In genomic region chr6:127641905-127642304, GRCh38 we compare ENCODE assay signal across 8 cellular contexts.
DNase-seq lines count a peak whose midpoint lies in the region; ATAC-seq and TF ChIP-seq lines count a peak whose summit lies in the region.

No MANE protein-coding gene starts in this region.

- 30% methylated on average over 7 of the region's 7 CpGs for WGBS in liver

- H3K36me3 Mint-ChIP-seq in MCF 10A (ENCODE audit: insufficient read depth, unreplicated experiment) = no peaks in the 10 kb centered on the region

- no peak overlapping the region for H3K4me3 ChIP-seq in liver (ENCODE audit: low read depth in 1 of 3, low read length in 3 of 3)

- DNase-seq in NCI-H526 (lab: John Stamatoyannopoulos, UW) = peak; percentile 2 to 66
- DNase-seq in MCF 10A (ENCODE audit: unreplicated experiment) = peak; percentile 55
- DNase-seq in NK-92 (lab: John Stamatoyannopoulos, UW; ENCODE audit: unreplicated experiment) = no peak

- POLR2A ChIA-PET in MCF 10A (lab: Yijun Ruan, JAX) = no interaction called here

- BruUV-seq in MCF 10A (replicated peaks; lab: Mats Ljungman, UMichigan) = no TSS peak

- no peaks in the 10 kb centered on the region for H3K9me3 ChIP-seq in liver (ENCODE audit: control insufficient read depth in 4 of 4, low read length in 3 of 4)

- CTCF ChIA-PET in MCF 10A (lab: Yijun Ruan, JAX) = interaction anchor here (0.5 to 5.0 kb wide), 33 partner anchors 9 to 755 kb away, joined by 3 to 72 read pairs (median 5); partner anchors contain the start of gene C6orf58

- ATAC-seq in GM18517 (IDR thresholded peaks at IDR 0.05; ENCODE audit: unreplicated experiment) (peak; percentile 82), HG03025 (IDR thresholded peaks at IDR 0.05; ENCODE audit: low FRiP score, unreplicated experiment) (peak; percentile 68), GM18505 (IDR thresholded peaks at IDR 0.05; ENCODE audit: unreplicated experiment) (no peak)

- H3K4me1 Mint-ChIP-seq in MCF 10A (ENCODE audit: insufficient read depth, unreplicated experiment) = no peaks in the 10 kb centered on the region

- intact Hi-C loops in MCF 10A (cut with micrococcal nuclease) = loop anchor here (1.0 to 10.0 kb wide), 3 partner anchors 36 to 177 kb away; no protein-coding TSS in a partner anchor

- H3K27me3 Mint-ChIP-seq in MCF 10A (ENCODE audit: insufficient read depth, unreplicated experiment) = peaks cover 54% of the 10 kb centered on the region

- H3K9ac ChIP-seq in liver (ENCODE audit: low read depth in 1 of 2, low read length in 2 of 2) = no peak overlapping the region

- no peak overlapping the region for H3K27ac Mint-ChIP-seq in MCF 10A (ENCODE audit: low read depth, unreplicated experiment)

- TF ChIP-seq CTCF in C4-2B (conservative IDR thresholded peaks at IDR 0.05) (peak; percentile 76), MCF 10A (IDR thresholded peaks at IDR 0.05; ENCODE audit: unreplicated experiment) (peak; percentile 52), liver (IDR thresholded peaks at IDR 0.05; ENCODE audit: low read depth, low read length, missing input control) (peak; percentile 64)

- no peaks in the 10 kb centered on the region for H3K4me1 ChIP-seq in liver (ENCODE audit: control insufficient read depth in 4 of 4, insufficient read depth in 4 of 4, low read length in 3 of 4)

- TF ChIP-seq POLR2A in GM18505 (IDR thresholded peaks at IDR 0.05; ENCODE audit: borderline replicate concordance, extremely low read depth, insufficient read depth, insufficient read length) = no peak

- no peak overlapping the region for H3K4me3 Mint-ChIP-seq in MCF 10A (ENCODE audit: unreplicated experiment)

- no peak overlapping the region for H3K27ac ChIP-seq in C4-2B
- H3K27ac ChIP-seq in liver (ENCODE audit: low read depth in 1 of 2, low read length in 2 of 2) = no peak overlapping the region

- no peaks in the 10 kb centered on the region for H3K9me3 Mint-ChIP-seq in MCF 10A (ENCODE audit: unreplicated experiment)

- no peaks in the 10 kb centered on the region for H3K36me3 ChIP-seq in liver (ENCODE audit: control insufficient read depth in 4 of 4, insufficient read depth in 3 of 4, low read depth in 1 of 4, low read length in 3 of 4)

- H3K27me3 ChIP-seq in liver (ENCODE audit: control insufficient read depth in 4 of 4, insufficient read depth in 4 of 4, low read length in 3 of 4) = peaks cover 0 to 11% (median 0%) of the 10 kb centered on the region in 4 donors

- TF ChIP-seq RAD21 in liver (IDR thresholded peaks at IDR 0.05) = peak; percentile 68 to 81

TF ChIP-seq in liver, 16 proteins besides CTCF, POLR2A, EP300 and RAD21:
- no peak for TF ChIP-seq GABPA (IDR thresholded peaks at IDR 0.05 in 1 of 2, conservative IDR thresholded peaks at IDR 0.05 in 1 of 2)
- no peak for TF ChIP-seq FOXA1 (IDR thresholded peaks at IDR 0.05)
- TF ChIP-seq JUND (IDR thresholded peaks at IDR 0.05) = no peak
- no peak for TF ChIP-seq ATF3 (IDR thresholded peaks at IDR 0.05)
- TF ChIP-seq TAF1 (conservative IDR thresholded peaks at IDR 0.05) = no peak
- TF ChIP-seq FOXA2 (IDR thresholded peaks at IDR 0.05) = no peak
- no peak for TF ChIP-seq HNF4G (IDR thresholded peaks at IDR 0.05)
- no peak for TF ChIP-seq MAX (IDR thresholded peaks at IDR 0.05)
- no peak for TF ChIP-seq ZBTB33 (IDR thresholded peaks at IDR 0.05)
- no peak for TF ChIP-seq HNF4A (conservative IDR thresholded peaks at IDR 0.05)
- TF ChIP-seq RXRA (IDR thresholded peaks at IDR 0.05) = no peak
- TF ChIP-seq REST (IDR thresholded peaks at IDR 0.05) = no peak
- no peak for TF ChIP-seq NR2F2 (IDR thresholded peaks at IDR 0.05)
- no peak for TF ChIP-seq SP1 (IDR thresholded peaks at IDR 0.05)
- no peak for TF ChIP-seq EGR1 (IDR thresholded peaks at IDR 0.05; ENCODE audit: low read depth in 2 of 2)
- no peak for TF ChIP-seq YY1 (IDR thresholded peaks at IDR 0.05)
